Comparison of ENCODE assay signal across 8 cellular contexts in genomic region chr17:64129765-64130558, GRCh38. TPM values are rescaled to one million over a fixed set of nuclear protein-coding genes. Genes with fewer than 3 reads are reported as not detected.
DNase-seq lines count a peak whose midpoint lies in the region; TF ChIP-seq lines count a peak whose summit lies in the region.

Gene ERN1, minus strand, starts transcription at chr17:64130144. Its CDS starts 115 bp downstream, at chr17:64130029.

- H3K9ac ChIP-seq in ES-I3 (ENCODE audit: low read depth, low read length) (peak within 1 kb of the TSS; percentile 66), MM.1S (ENCODE audit: low read length) (peak within 1 kb of the TSS; percentile 94), neural progenitor cell (peak within 1 kb of the TSS; percentile 3), stomach smooth muscle (ENCODE audit: low read length in 2 of 2) (peak within 1 kb of the TSS; percentile 86 to 90)

- H4K20me1 ChIP-seq in MM.1S (ENCODE audit: insufficient read depth, low read length) (peaks cover 4% of the 10 kb centered on the region), neural progenitor cell (ENCODE audit: low read depth) (peaks cover 13% of the 10 kb centered on the region)

- TF ChIP-seq CTCF in MM.1S (IDR thresholded peaks at IDR 0.05; ENCODE audit: low read length) (no peak), foreskin fibroblast (IDR thresholded peaks at IDR 0.05; ENCODE audit: low read depth, low read length) (no peak), neural progenitor cell (IDR thresholded peaks at IDR 0.05) (no peak)

- DNase-seq in H7 = peak; percentile 98
- peak; percentile 90 for DNase-seq in MM.1S
- DNase-seq in SJSA1 (ENCODE audit: low read depth in 1 of 2, low spot score in 2 of 2) = peak; percentile 89 to 96
- DNase-seq in activated gamma-delta T cell treated with anti-CD3 and anti-CD28 coated beads, Interleukin-2, amount 50 U/mL, for 16 hours (ENCODE audit: low read depth) = peak; percentile 88
- peak; percentile 94 to 98 for DNase-seq in foreskin fibroblast
- DNase-seq in neural progenitor cell (ENCODE audit: low spot score) = peak; percentile 96

- H3F3A ChIP-seq in MM.1S (ENCODE audit: insufficient read depth, low read length) (peaks cover 63% of the 10 kb centered on the region), neural progenitor cell (ENCODE audit: low read depth) (peaks cover 27% of the 10 kb centered on the region)

- peaks cover 9% of the 10 kb centered on the region for H3K4me1 Mint-ChIP-seq in neural progenitor cell

- peaks cover 7% of the 10 kb centered on the region for H3K27me3 Mint-ChIP-seq in neural progenitor cell (ENCODE audit: insufficient read depth, low read depth)

- H3K36me3 ChIP-seq in ES-I3 (ENCODE audit: insufficient read depth, low read length) (no peaks in the 10 kb centered on the region), H7 (replicated peaks; ENCODE audit: control insufficient read depth, insufficient read depth, low read length) (no peaks in the 10 kb centered on the region), MM.1S (replicated peaks; ENCODE audit: insufficient read depth, low read length) (no peaks in the 10 kb centered on the region), SJSA1 (peaks cover 6% of the 10 kb centered on the region), neural progenitor cell (no peaks in the 10 kb centered on the region), stomach smooth muscle (ENCODE audit: control insufficient read depth in 2 of 2, insufficient read depth in 2 of 2, low read length in 2 of 2) (no peaks in the 10 kb centered on the region)

- H3K4me1 ChIP-seq in ES-I3 (ENCODE audit: insufficient read depth, low read length) = peaks cover 11% of the 10 kb centered on the region; the same call in 1 of the 2 replicates
- peaks cover 24% of the 10 kb centered on the region for H3K4me1 ChIP-seq in MM.1S (ENCODE audit: low read length)
- H3K4me1 ChIP-seq in SJSA1 (replicated peaks) = peaks cover 20% of the 10 kb centered on the region
- H3K4me1 ChIP-seq in neural progenitor cell = peaks cover 4% of the 10 kb centered on the region
- peaks cover 14% of the 10 kb centered on the region for H3K4me1 ChIP-seq in stomach smooth muscle (ENCODE audit: control insufficient read depth, insufficient read depth, low read length)

- peak within 1 kb of the TSS; percentile 99 for H3K27ac ChIP-seq in MM.1S (ENCODE audit: low read length)
- H3K27ac ChIP-seq in SJSA1 = peak within 1 kb of the TSS; percentile 85
- no peak within 1 kb of the TSS for H3K27ac ChIP-seq in neural progenitor cell
- peak within 1 kb of the TSS; percentile 89 for H3K27ac ChIP-seq in stomach smooth muscle (ENCODE audit: low read length)

- H2AFZ ChIP-seq in MM.1S (ENCODE audit: low read length) = 0 out of 2 replicates have a peak within 1 kb of the TSS, but pooled peaks have one; percentile 11
- peak within 1 kb of the TSS; percentile 91 for H2AFZ ChIP-seq in neural progenitor cell (replicated peaks)

- no peaks in the 10 kb centered on the region for H3K9me2 ChIP-seq in MM.1S (replicated peaks; ENCODE audit: insufficient read depth, low read length)

- peaks cover 61% of the 10 kb centered on the region for H3K79me2 ChIP-seq in MM.1S (ENCODE audit: low read length)
- no peaks in the 10 kb centered on the region for H3K79me2 ChIP-seq in neural progenitor cell (ENCODE audit: low read depth)

- no peaks in the 10 kb centered on the region for H3K36me3 Mint-ChIP-seq in neural progenitor cell

- no peak within 1 kb of the TSS for H3K27ac Mint-ChIP-seq in neural progenitor cell

- H3K27me3 ChIP-seq in H7 (ENCODE audit: control insufficient read depth, insufficient read depth, low read length) (peaks cover 23% of the 10 kb centered on the region), MM.1S (replicated peaks; ENCODE audit: insufficient read depth, low read length) (no peaks in the 10 kb centered on the region), SJSA1 (replicated peaks) (no peaks in the 10 kb centered on the region), neural progenitor cell (peaks cover 46% of the 10 kb centered on the region), stomach smooth muscle (ENCODE audit: control insufficient read depth in 1 of 2, insufficient read depth in 2 of 2, low read length in 2 of 2) (no peaks in the 10 kb centered on the region)

- H3K9me3 Mint-ChIP-seq in neural progenitor cell = no peaks in the 10 kb centered on the region

- H3K4me3 ChIP-seq in H7 (ENCODE audit: insufficient read depth, low read depth, low read length) = peak within 1 kb of the TSS; percentile 66
- peak within 1 kb of the TSS; percentile 80 for H3K4me3 ChIP-seq in MM.1S (ENCODE audit: low read length)
- peak within 1 kb of the TSS; percentile 96 for H3K4me3 ChIP-seq in SJSA1
- H3K4me3 ChIP-seq in foreskin fibroblast (ENCODE audit: low read depth in 1 of 2, low read length in 2 of 2) = peak within 1 kb of the TSS; percentile 76 to 80
- H3K4me3 ChIP-seq in neural progenitor cell = peak within 1 kb of the TSS; percentile 82
- peak within 1 kb of the TSS; percentile 85 to 87 for H3K4me3 ChIP-seq in stomach smooth muscle (ENCODE audit: low read length in 2 of 2)

- peak within 1 kb of the TSS; percentile 90 for H3K4me3 Mint-ChIP-seq in neural progenitor cell

- no peaks in the 10 kb centered on the region for H3K9me3 ChIP-seq in ES-I3 (ENCODE audit: control insufficient read depth, insufficient read depth, low read length)
- no peaks in the 10 kb centered on the region for H3K9me3 ChIP-seq in MM.1S (replicated peaks; ENCODE audit: insufficient read depth, low read length)
- H3K9me3 ChIP-seq in SJSA1 (replicated peaks) = no peaks in the 10 kb centered on the region
- H3K9me3 ChIP-seq in neural progenitor cell (ENCODE audit: low read depth) = no peaks in the 10 kb centered on the region
- no peaks in the 10 kb centered on the region for H3K9me3 ChIP-seq in stomach smooth muscle (ENCODE audit: control insufficient read depth in 2 of 2, low read length in 2 of 2)

- H3K4me2 ChIP-seq in MM.1S (ENCODE audit: low read depth, low read length) (peak within 1 kb of the TSS; percentile 85), neural progenitor cell (peak within 1 kb of the TSS; percentile 91)

RNA-seq across cellular contexts. Expression of gene ERN1, which starts in this region (rescaled TPM):
- total RNA-seq in H7 (2014; rRNA removed; shearing (Covaris generic)) = 1.8 and 2.3 TPM in 2 replicates
- total RNA-seq in SJSA1 (2014; rRNA removed; shearing (Covaris generic)) = 4.4 and 5.8 TPM in 2 replicates
- 2.4 and 4.3 TPM in 2 replicates for total RNA-seq in neural progenitor cell (ENCODE audit: low replicate concordance)

Comparison
In these comparisons a context has a peak if more than half of its experiments do, and no peak if none do; other contexts are left out.
1. H3K9ac ChIP-seq: peak in every context shown above with its lines; median percentile 94 in MM.1S; 88 in stomach smooth muscle; 66 in ES-I3; 3 in neural progenitor cell.